Comparison of ENCODE assay signal across 20 cellular contexts in the genomic region with DNA sequence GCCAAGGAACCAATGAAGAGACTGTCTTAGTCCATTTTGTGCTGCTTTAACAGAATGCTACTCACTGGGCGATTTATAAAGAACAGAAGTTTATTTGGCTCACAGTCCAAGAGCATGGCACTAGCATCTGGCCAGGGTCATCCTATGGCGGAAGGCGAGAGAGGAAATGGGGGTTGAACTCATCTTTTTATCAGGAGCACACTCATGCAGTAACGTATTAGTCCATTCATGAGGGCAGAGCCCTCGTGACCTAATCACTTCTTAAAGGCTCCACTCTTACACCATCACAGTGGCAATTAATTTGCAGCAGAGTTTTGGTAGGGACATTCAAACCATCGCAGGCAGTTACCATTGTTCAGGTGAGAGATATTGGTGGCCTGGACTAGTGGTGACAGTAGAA. TPM values are rescaled to one million over a fixed set of nuclear protein-coding genes. Genes with fewer than 3 reads are reported as not detected.
DNase-seq lines count a peak whose midpoint lies in the region; ATAC-seq and TF ChIP-seq lines count a peak whose summit lies in the region.
"Had no signal": no experiment of that assay in that cellular context is flagged by ENCODE, and none has a peak within 500 bp of the region (broad histone marks: within the 10 kb centered on the region; RNA-seq: fewer than 3 reads in every experiment).

No MANE protein-coding gene starts in this region.

- H3K4me3 ChIP-seq in right atrium auricular region, result no peak overlapping the region
- H3K4me3 ChIP-seq in fibroblast of pulmonary artery (replicated peaks; ENCODE audit: low read depth, low read length), result no peak overlapping the region
- H3K4me3 ChIP-seq in trophoblast cell (ENCODE audit: low read depth, low read length), result no peak overlapping the region
- no peak overlapping the region for H3K4me3 ChIP-seq in upper lobe of right lung
- H3K4me3 ChIP-seq: cardiac muscle cell, pancreas had no signal

- no peaks in the 10 kb centered on the region for H3K79me1 ChIP-seq in trophoblast cell (ENCODE audit: low read length)

- no peak overlapping the region for H2AK5ac ChIP-seq in trophoblast cell (ENCODE audit: low read length)

- H2AFZ ChIP-seq in trophoblast cell (ENCODE audit: insufficient read depth, low read length, poor library complexity), result no peak overlapping the region

- no peaks in the 10 kb centered on the region for H3K36me3 ChIP-seq in right atrium auricular region
- H3K36me3 ChIP-seq in trophoblast cell (ENCODE audit: control insufficient read depth in 1 of 2, insufficient read depth in 2 of 2, low read length in 2 of 2), result no peaks in the 10 kb centered on the region
- no peaks in the 10 kb centered on the region for H3K36me3 ChIP-seq in upper lobe of right lung
- H3K36me3 ChIP-seq: cardiac muscle cell, pancreas had no signal

- H4K91ac ChIP-seq in trophoblast cell (ENCODE audit: low read depth, low read length), result no peak overlapping the region

- H3K23ac ChIP-seq in trophoblast cell (ENCODE audit: low read length), result no peak overlapping the region

- H3K27me3 ChIP-seq in right atrium auricular region, result no peaks in the 10 kb centered on the region
- no peaks in the 10 kb centered on the region for H3K27me3 ChIP-seq in trophoblast cell (ENCODE audit: insufficient read depth, low read length)
- no peaks in the 10 kb centered on the region for H3K27me3 ChIP-seq in upper lobe of right lung
- H3K27me3 ChIP-seq: cardiac muscle cell, pancreas had no signal

- H3K18ac ChIP-seq in trophoblast cell (ENCODE audit: low read length), result no peak overlapping the region

- no peak overlapping the region for H3K4me2 ChIP-seq in trophoblast cell (ENCODE audit: low read length)

- no peak overlapping the region for H3K9ac ChIP-seq in trophoblast cell (ENCODE audit: low read length)

- H2BK5ac ChIP-seq in trophoblast cell (ENCODE audit: low read depth, low read length, poor library complexity), result no peak overlapping the region

- H3K27ac ChIP-seq in right atrium auricular region, result peak overlapping the region; percentile 77 to 91
- no peak overlapping the region for H3K27ac ChIP-seq in trophoblast cell (ENCODE audit: low read depth, low read length)
- H3K27ac ChIP-seq in upper lobe of right lung, result peak overlapping the region; percentile 43
- H3K27ac ChIP-seq: cardiac muscle cell, pancreas had no signal

- H3K4me1 ChIP-seq in right atrium auricular region, result peaks cover 0 to 62% of the 10 kb centered on the region in 2 donors
- H3K4me1 ChIP-seq in trophoblast cell (ENCODE audit: control insufficient read depth in 1 of 2, insufficient read depth in 2 of 2, low read length in 2 of 2), result peaks cover 10 to 19% of the 10 kb centered on the region in 2 experiments
- H3K4me1 ChIP-seq in upper lobe of right lung, result peaks cover 19% of the 10 kb centered on the region

- H2BK120ac ChIP-seq in trophoblast cell (ENCODE audit: insufficient read depth, low read length, poor library complexity), result no peak overlapping the region

- H3K79me2 ChIP-seq in trophoblast cell (ENCODE audit: control insufficient read depth, insufficient read depth, low read length, poor library complexity), result peaks cover 4% of the 10 kb centered on the region

- no peak overlapping the region for H2BK12ac ChIP-seq in trophoblast cell (ENCODE audit: low read length)

- TF ChIP-seq CTCF in right atrium auricular region (IDR thresholded peaks at IDR 0.05), result no peak
- no peak for TF ChIP-seq CTCF in fibroblast of pulmonary artery (IDR thresholded peaks at IDR 0.05; ENCODE audit: low read length, missing control alignments)
- TF ChIP-seq CTCF in upper lobe of right lung (IDR thresholded peaks at IDR 0.05), result no peak

- H4K12ac ChIP-seq in trophoblast cell (ENCODE audit: low read depth, low read length), result no peak overlapping the region

- intact Hi-C loops in Right ventricle myocardium superior (cut with DNase I), result no loop called here
- intact Hi-C loops in upper lobe of right lung (cut with DNase I), result no loop called here

- ATAC-seq in Right ventricle myocardium superior (ENCODE audit: poor library complexity), result no peak
- ATAC-seq in upper lobe of right lung, result no peak
- no peak for ATAC-seq in HG03457 (IDR thresholded peaks at IDR 0.05; ENCODE audit: unreplicated experiment)
- no peak for ATAC-seq in HG03521 (IDR thresholded peaks at IDR 0.05; ENCODE audit: unreplicated experiment)
- ATAC-seq in HG02763 (IDR thresholded peaks at IDR 0.05; ENCODE audit: unreplicated experiment), result no peak
- ATAC-seq: pancreas; stimulated activated naive B cell treated with anti-CD40 and anti-IgM and Interleukin-4, amounts not matched to agents 10 μg/mL and 1 μg/mL and 100 μg/mL, for 72 hours; T-helper 17 cell had no signal

- H3K9me3 ChIP-seq in right atrium auricular region (no peaks in the 10 kb centered on the region), trophoblast cell (ENCODE audit: insufficient read depth, low read depth, low read length) (no peaks in the 10 kb centered on the region), upper lobe of right lung (no peaks in the 10 kb centered on the region)
- H3K9me3 ChIP-seq: pancreas had no signal

- no CpG with 5 or more reads among the region's 6 CpGs for WGBS in trophoblast cell (ENCODE audit: extremely low coverage, insufficient coverage, insufficient read length)

- no peak overlapping the region for H3K14ac ChIP-seq in trophoblast cell (ENCODE audit: low read length)

- DNase-seq in right atrium auricular region (ENCODE audit: low spot score), result no peak
- no peak for DNase-seq in Right ventricle myocardium superior
- DNase-seq in fibroblast of pulmonary artery (ENCODE audit: low read depth), result peak; percentile 60
- no peak for DNase-seq in trophoblast cell
- DNase-seq in upper lobe of right lung, result no peak
- DNase-seq: activated B cell treated with CpG ODN at 0.5 μM for 24 hours; activated CD4-positive, alpha-beta T cell treated with anti-CD3 and anti-CD28 coated beads, Interleukin-2, amount 50 U/mL, for 48 hours; amniotic stem cell; DMS53; GF-D8; H9; kidney; NCI-H524; pancreas; stimulated activated naive B cell treated with anti-CD40 and anti-IgM and Interleukin-4, amounts not matched to agents 10 μg/mL and 1 μg/mL and 100 μg/mL, for 72 hours; T-helper 17 cell had no signal

- no peak overlapping the region for H4K8ac ChIP-seq in trophoblast cell (ENCODE audit: low read depth, low read length)

- peak overlapping the region; percentile 19 for H3K4ac ChIP-seq in trophoblast cell (ENCODE audit: low read depth, low read length)

RNA-seq across cellular contexts. Expression of gene ARFGEF2, which starts 8.5 kb away (rescaled TPM):
- total RNA-seq in right atrium auricular region (10 to 100 TPM; 31.5 to 46.5 TPM), Right ventricle myocardium superior (36.8 TPM), upper lobe of right lung (37.9 TPM)
- 11.8 and 12.1 TPM in 2 replicates for polyA plus RNA-seq in trophoblast cell (2013)
